8 cellular contexts compared by ENCODE assay signal in the genomic region with DNA sequence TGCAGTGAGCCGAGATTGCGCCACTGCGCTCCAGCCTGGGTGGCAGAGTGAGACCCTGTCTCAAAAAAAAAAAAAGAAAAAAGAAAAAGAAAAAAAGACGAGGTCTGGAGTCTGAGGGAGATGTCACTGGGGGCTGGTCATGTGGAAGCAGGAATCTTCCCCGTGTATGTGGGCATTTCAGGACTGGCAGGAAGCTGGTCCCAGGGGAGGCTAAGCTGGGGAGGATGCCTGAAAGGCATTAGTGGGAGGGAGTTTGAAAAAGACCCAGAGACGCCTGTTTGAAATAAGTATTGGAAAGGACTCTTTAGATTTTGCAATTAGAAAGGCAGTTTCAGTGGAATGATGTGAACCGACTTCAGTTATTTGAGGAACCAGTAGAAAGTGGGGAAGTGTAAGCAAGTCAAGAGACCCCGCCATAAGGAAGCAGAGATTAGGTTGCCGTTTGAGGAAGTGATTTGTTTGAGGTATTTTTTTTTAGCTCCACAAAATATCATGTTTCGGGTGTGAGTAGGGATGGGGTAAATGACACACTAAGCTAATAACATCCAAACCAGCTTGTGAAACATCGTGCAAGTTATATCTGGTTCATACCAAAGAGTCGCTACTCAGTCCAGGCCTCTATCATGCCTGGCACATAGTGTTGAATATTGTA. TPM values are rescaled to one million over a fixed set of nuclear protein-coding genes. Genes with fewer than 3 reads are reported as not detected.
DNase-seq lines count a peak whose midpoint lies in the region; ATAC-seq and TF ChIP-seq lines count a peak whose summit lies in the region.

No MANE protein-coding gene starts in this region.

- intact Hi-C loops in left ventricle myocardium superior (cut with micrococcal nuclease) = no loop called here

- ATAC-seq in GM21526 (IDR thresholded peaks at IDR 0.05; ENCODE audit: low FRiP score, unreplicated experiment) (peak; percentile 54), left ventricle myocardium superior (peak; percentile 28)

- TF ChIP-seq CTCF in NB4 (IDR thresholded peaks at IDR 0.05; ENCODE audit: low read depth, low read length) = no peak

- no peak for TF ChIP-seq POLR2A in NB4 (IDR thresholded peaks at IDR 0.05; ENCODE audit: extremely low read depth, insufficient read length)

- H3K4me3 ChIP-seq in NB4 (ENCODE audit: low read depth, low read length) = no peak overlapping the region

- DNase-seq in Daoy (ENCODE audit: low read depth) (peak; percentile 44), NB4 (ENCODE audit: low read depth) (peak; percentile 78), left ventricle myocardium superior (peak; percentile 43), 8988T (no peak), NCI-H524 (lab: John Stamatoyannopoulos, UW) (no peak)
- no peak for DNase-seq in activated T-cell treated with anti-CD3 and anti-CD28 coated beads, Interleukin-2, amount 50 U/mL, for 48 hours
- DNase-seq in stimulated activated CD4-positive, alpha-beta T cell treated with anti-CD3 and anti-CD28 coated beads, Interleukin-4, amount 100 ng/mL, for 4 hours = no peak

RNA-seq across cellular contexts. Expression of a gene that starts 55.5 kb away (rescaled TPM):
- total RNA-seq in Daoy (2014; rRNA removed; shearing (Covaris generic)) = 5.9 and 6.0 TPM in 2 replicates
- total RNA-seq in left ventricle myocardium superior = 75.9 TPM

Comparison
In these comparisons a context has a peak if more than half of its experiments do, and no peak if none do; other contexts are left out.
1. DNase-seq: peak in Daoy (single experiment), NB4 (single experiment) and left ventricle myocardium superior (single experiment); none in activated T-cell treated with anti-CD3 and anti-CD28 coated beads, Interleukin-2, amount 50 U/mL, for 48 hours (0 of 2), 8988T (single experiment), NCI-H524 (0 of 2) and stimulated activated CD4-positive, alpha-beta T cell treated with anti-CD3 and anti-CD28 coated beads, Interleukin-4, amount 100 ng/mL, for 4 hours (0 of 2).
2. RNA of a gene that starts 55.5 kb away (total RNA-seq): 75.9 TPM in left ventricle myocardium superior (single experiment); 5.9 to 6.0 TPM in Daoy; every median in the first group is over 10 times any median in the second.